Comparison of ENCODE assay signal across 1 cellular context in the genomic region with DNA sequence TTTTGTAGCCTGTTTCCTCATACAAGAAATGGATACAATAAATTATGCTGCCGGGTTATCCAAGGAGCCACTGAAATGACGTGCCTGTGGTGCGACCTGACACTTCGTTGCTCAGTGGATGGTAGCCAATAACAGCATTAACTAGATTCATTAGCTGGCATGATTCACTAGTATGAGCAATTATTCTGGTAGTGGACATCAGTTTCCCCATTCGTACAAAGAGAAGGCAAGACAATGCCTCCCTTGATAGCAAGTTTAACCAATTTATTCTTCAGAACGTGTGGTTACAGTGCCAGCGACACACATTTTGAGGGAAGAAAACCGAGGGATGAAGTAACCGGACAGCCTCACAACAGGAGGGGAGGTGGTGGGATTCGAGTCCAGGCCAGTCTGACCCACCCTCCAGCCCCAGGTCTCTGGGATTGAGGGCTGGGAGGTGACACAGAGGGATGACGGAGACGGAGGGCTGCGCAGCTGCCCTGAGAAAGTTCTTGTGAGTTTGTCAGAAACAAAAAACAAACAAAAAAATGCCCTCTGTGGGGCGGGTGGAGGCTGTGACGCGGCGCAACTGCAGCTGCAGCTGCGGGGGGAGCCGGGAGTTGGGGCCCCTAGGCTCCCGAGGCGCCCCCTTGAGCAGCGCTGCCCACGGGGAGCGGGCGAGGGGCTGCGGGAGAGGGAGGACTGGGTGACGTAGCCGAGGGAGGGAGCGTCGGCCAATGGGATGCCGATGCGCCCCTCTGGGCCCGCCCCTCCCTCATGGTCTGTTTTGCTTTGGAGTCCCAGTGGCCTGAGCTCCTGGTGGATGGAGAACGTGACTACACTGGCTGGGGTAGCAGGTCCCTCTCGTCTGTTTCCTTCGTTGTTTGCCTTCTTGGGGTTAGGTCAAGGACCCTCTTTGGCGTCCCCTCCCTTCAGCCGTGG.
A peak's percentile ranks its signal among the peaks of the same experiment; 100 is the strongest.
TF ChIP-seq lines count a peak whose summit lies in the region.

No MANE protein-coding gene starts in this region.

TF ChIP-seq in K562, 482 proteins besides CTCF, POLR2A, EP300 and RAD21:
- 0 out of 4 replicates have a peak, but pooled peaks of 1 of the 2 experiments have one; percentile 15 for TF ChIP-seq MAZ (CRISPR knock-in tag; conservative IDR thresholded peaks at IDR 0.05 in 1 of 2, IDR thresholded peaks at IDR 0.05 in 1 of 2)
- TF ChIP-seq CREB1 (IDR thresholded peaks at IDR 0.05), result peak; percentile 29; the same call in 1 of the 2 replicates
- peak; percentile 42; the same call in 1 of the 2 replicates for TF ChIP-seq CREB1 (CRISPR knock-in tag; IDR thresholded peaks at IDR 0.05)
- no peak for TF ChIP-seq THAP12 (CRISPR knock-in tag; IDR thresholded peaks at IDR 0.05)
- no peak for TF ChIP-seq KDM1A (IDR thresholded peaks at IDR 0.05)
- TF ChIP-seq ZBTB7A (IDR thresholded peaks at IDR 0.05; ENCODE audit: borderline replicate concordance, control insufficient read depth, low read depth, low read length), result 0 out of 2 replicates have a peak, but pooled peaks have one; percentile 51
- TF ChIP-seq, protein P1, sequence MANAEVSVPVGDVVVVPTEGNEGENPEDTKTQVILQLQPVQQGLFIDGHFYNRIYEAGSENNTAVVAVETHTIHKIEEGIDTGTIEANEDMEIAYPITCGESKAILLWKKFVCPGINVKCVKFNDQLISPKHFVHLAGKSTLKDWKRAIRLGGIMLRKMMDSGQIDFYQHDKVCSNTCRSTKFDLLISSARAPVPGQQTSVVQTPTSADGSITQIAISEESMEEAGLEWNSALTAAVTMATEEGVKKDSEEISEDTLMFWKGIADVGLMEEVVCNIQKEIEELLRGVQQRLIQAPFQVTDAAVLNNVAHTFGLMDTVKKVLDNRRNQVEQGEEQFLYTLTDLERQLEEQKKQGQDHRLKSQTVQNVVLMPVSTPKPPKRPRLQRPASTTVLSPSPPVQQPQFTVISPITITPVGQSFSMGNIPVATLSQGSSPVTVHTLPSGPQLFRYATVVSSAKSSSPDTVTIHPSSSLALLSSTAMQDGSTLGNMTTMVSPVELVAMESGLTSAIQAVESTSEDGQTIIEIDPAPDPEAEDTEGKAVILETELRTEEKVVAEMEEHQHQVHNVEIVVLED (CRISPR knock-in tag; IDR thresholded peaks at IDR 0.05), result no peak
- no peak for TF ChIP-seq NKRF (IDR thresholded peaks at IDR 0.05; ENCODE audit: borderline replicate concordance)
- no peak for TF ChIP-seq CHD2 (IDR thresholded peaks at IDR 0.05; ENCODE audit: low read depth, low read length)
- 0 out of 2 replicates have a peak, but pooled peaks have one; percentile 33 for TF ChIP-seq BHLHE40 (IDR thresholded peaks at IDR 0.05; ENCODE audit: low read length)
- TF ChIP-seq, protein P2, sequence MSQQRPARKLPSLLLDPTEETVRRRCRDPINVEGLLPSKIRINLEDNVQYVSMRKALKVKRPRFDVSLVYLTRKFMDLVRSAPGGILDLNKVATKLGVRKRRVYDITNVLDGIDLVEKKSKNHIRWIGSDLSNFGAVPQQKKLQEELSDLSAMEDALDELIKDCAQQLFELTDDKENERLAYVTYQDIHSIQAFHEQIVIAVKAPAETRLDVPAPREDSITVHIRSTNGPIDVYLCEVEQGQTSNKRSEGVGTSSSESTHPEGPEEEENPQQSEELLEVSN (IDR thresholded peaks at IDR 0.05; ENCODE audit: borderline replicate concordance in 1 of 2, extremely low read depth in 1 of 2, insufficient read depth in 1 of 2, insufficient read length in 1 of 2, low read depth in 1 of 2, low read length in 1 of 2, poor library complexity in 1 of 2, severe bottlenecking in 1 of 2), result peak; percentile 12 to 59
- TF ChIP-seq MEIS2 (IDR thresholded peaks at IDR 0.05; ENCODE audit: partially characterized antibody), result no peak
- no peak for TF ChIP-seq DDX20 (tag; IDR thresholded peaks at IDR 0.05; ENCODE audit: low read depth)
- TF ChIP-seq MTA2 (IDR thresholded peaks at IDR 0.05; ENCODE audit: low read depth), result no peak
- no peak for TF ChIP-seq MCM7 (IDR thresholded peaks at IDR 0.05)
- no peak for TF ChIP-seq ZC3H4 (CRISPR knock-in tag; IDR thresholded peaks at IDR 0.05; ENCODE audit: borderline replicate concordance)
- TF ChIP-seq MEF2D (tag; conservative IDR thresholded peaks at IDR 0.05; ENCODE audit: low read depth), result no peak
- TF ChIP-seq ZNF512 (tag; IDR thresholded peaks at IDR 0.05), result no peak
- TF ChIP-seq, protein P3, sequence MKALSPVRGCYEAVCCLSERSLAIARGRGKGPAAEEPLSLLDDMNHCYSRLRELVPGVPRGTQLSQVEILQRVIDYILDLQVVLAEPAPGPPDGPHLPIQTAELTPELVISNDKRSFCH (CRISPR knock-in tag; IDR thresholded peaks at IDR 0.05), result no peak
- TF ChIP-seq, protein P3 (tag; IDR thresholded peaks at IDR 0.05), result no peak
- TF ChIP-seq NUFIP1 (IDR thresholded peaks at IDR 0.05; ENCODE audit: partially characterized antibody), result no peak
- peak; percentile 36 to 38; a peak in 2 of 4 replicates for TF ChIP-seq NRF1 (conservative IDR thresholded peaks at IDR 0.05 in 1 of 2, IDR thresholded peaks at IDR 0.05 in 1 of 2)
- no peak for TF ChIP-seq ETV1 (tag; conservative IDR thresholded peaks at IDR 0.05; ENCODE audit: low read depth)
- TF ChIP-seq CREM (IDR thresholded peaks at IDR 0.05; ENCODE audit: low read depth), result peak; percentile 57
- no peak for TF ChIP-seq RBM25 (IDR thresholded peaks at IDR 0.05; ENCODE audit: low read depth, low read length, severe bottlenecking)
- no peak for TF ChIP-seq PCBP2 (IDR thresholded peaks at IDR 0.05; ENCODE audit: low read depth, low read length, poor library complexity, severe bottlenecking)
- TF ChIP-seq HES1 (IDR thresholded peaks at IDR 0.05; ENCODE audit: low read depth), result no peak
- TF ChIP-seq ATF1 (CRISPR knock-in tag; IDR thresholded peaks at IDR 0.05), result no peak
- TF ChIP-seq ATF1 (tag; IDR thresholded peaks at IDR 0.05), result peak; percentile 78
- TF ChIP-seq, protein P4, sequence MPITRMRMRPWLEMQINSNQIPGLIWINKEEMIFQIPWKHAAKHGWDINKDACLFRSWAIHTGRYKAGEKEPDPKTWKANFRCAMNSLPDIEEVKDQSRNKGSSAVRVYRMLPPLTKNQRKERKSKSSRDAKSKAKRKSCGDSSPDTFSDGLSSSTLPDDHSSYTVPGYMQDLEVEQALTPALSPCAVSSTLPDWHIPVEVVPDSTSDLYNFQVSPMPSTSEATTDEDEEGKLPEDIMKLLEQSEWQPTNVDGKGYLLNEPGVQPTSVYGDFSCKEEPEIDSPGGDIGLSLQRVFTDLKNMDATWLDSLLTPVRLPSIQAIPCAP (CRISPR knock-in tag; IDR thresholded peaks at IDR 0.05; ENCODE audit: borderline replicate concordance), result no peak
- no peak for TF ChIP-seq CBX1 (IDR thresholded peaks at IDR 0.05; ENCODE audit: low read depth)
- TF ChIP-seq GABPB2 (CRISPR knock-in tag; conservative IDR thresholded peaks at IDR 0.05), result no peak
- TF ChIP-seq MTA1 (IDR thresholded peaks at IDR 0.05; ENCODE audit: borderline replicate concordance), result no peak
- no peak for TF ChIP-seq PKNOX1 (IDR thresholded peaks at IDR 0.05)
- TF ChIP-seq TRIM28 (IDR thresholded peaks at IDR 0.05), result no peak
- TF ChIP-seq ZNF589 (CRISPR knock-in tag; IDR thresholded peaks at IDR 0.05; ENCODE audit: low read depth), result no peak
- TF ChIP-seq NFYB (IDR thresholded peaks at IDR 0.05; ENCODE audit: extremely low read depth, insufficient read length), result peak; percentile 55
- TF ChIP-seq, protein P5, sequence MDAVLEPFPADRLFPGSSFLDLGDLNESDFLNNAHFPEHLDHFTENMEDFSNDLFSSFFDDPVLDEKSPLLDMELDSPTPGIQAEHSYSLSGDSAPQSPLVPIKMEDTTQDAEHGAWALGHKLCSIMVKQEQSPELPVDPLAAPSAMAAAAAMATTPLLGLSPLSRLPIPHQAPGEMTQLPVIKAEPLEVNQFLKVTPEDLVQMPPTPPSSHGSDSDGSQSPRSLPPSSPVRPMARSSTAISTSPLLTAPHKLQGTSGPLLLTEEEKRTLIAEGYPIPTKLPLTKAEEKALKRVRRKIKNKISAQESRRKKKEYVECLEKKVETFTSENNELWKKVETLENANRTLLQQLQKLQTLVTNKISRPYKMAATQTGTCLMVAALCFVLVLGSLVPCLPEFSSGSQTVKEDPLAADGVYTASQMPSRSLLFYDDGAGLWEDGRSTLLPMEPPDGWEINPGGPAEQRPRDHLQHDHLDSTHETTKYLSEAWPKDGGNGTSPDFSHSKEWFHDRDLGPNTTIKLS (IDR thresholded peaks at IDR 0.05; ENCODE audit: borderline replicate concordance, low read depth), result no peak
- no peak for TF ChIP-seq ARID1B (IDR thresholded peaks at IDR 0.05)
- TF ChIP-seq ZNF511 (CRISPR knock-in tag; IDR thresholded peaks at IDR 0.05), result no peak
- TF ChIP-seq ELF1 (tag; IDR thresholded peaks at IDR 0.05), result no peak
- no peak for TF ChIP-seq ZNF217 (CRISPR knock-in tag; IDR thresholded peaks at IDR 0.05)
